Comparison of ENCODE assay signal across 1 cellular context in genomic region chr19:18032102-18032501, GRCh38. TPM values are rescaled to one million over a fixed set of nuclear protein-coding genes. Genes with fewer than 3 reads are reported as not detected.
"Had no signal": no experiment of that assay in that cellular context is flagged by ENCODE, and none has a peak within 500 bp of the region (broad histone marks: within the 10 kb centered on the region; RNA-seq: fewer than 3 reads in every experiment).

No MANE protein-coding gene starts in this region.

RNA-seq across cellular contexts. Expression of gene IL12RB1, which starts 54.6 kb away (rescaled TPM):
- total RNA-seq: chondrocyte had no signal
